ENCODE assay signal across 30 cellular contexts in genomic region chr2:98422449-98422848, GRCh38.
"Had no signal": no experiment of that assay in that cellular context is flagged by ENCODE, and none has a peak within 500 bp of the region (broad histone marks: within the 10 kb centered on the region; RNA-seq: fewer than 3 reads in every experiment).

No MANE protein-coding gene starts in this region.

- DNase-seq: activated CD4-positive, alpha-beta memory T cell treated with anti-CD3 and anti-CD28 coated beads, Interleukin-2, amount 10 ng/mL, durations not matched to agents 7 days and 5 days; activated CD4-positive, alpha-beta T cell treated with anti-CD3 and anti-CD28 coated beads for 36 hours; activated CD4-positive, alpha-beta T cell treated with anti-CD3 and anti-CD28 coated beads, Interleukin-2, amount 10 ng/mL, durations not matched to agents 7 days and 5 days; activated CD4-positive, alpha-beta T cell treated with anti-CD3 and anti-CD28 coated beads, Interleukin-2, amount 50 U/mL, for 4 hours; activated CD4-positive, CD25-positive, alpha-beta regulatory T cell; activated CD4-positive, CD25-positive, alpha-beta regulatory T cell treated with anti-CD3 and anti-CD28 coated beads, Interleukin-2, amount 50 U/mL, for 72 hours; activated CD8-positive, alpha-beta memory T cell treated with anti-CD3 and anti-CD28 coated beads, Interleukin-2, amount 50 U/mL, for 48 hours; activated gamma-delta T cell; activated naive CD4-positive, alpha-beta T cell; activated naive CD4-positive, alpha-beta T cell treated with anti-CD3 and anti-CD28 coated beads, Interleukin-2, amount 10 ng/mL, durations not matched to agents 7 days and 5 days; activated naive CD8-positive, alpha-beta T cell treated with anti-CD3 and anti-CD28 coated beads, Interleukin-2, amount 10 ng/mL, durations not matched to agents 7 days and 5 days; activated T-cell treated with anti-CD3 and anti-CD28 coated beads for 4 hours; activated T-cell treated with anti-CD3 and anti-CD28 coated beads, Interleukin-2, amount 50 U/mL, for 24 hours; activated T-cell treated with anti-CD3 and anti-CD28 coated beads, Interleukin-2, amount 50 U/mL, for 72 hours; amniotic stem cell; anterior cingulate cortex; brain microvascular endothelial cell; dorsolateral prefrontal cortex; effector memory CD4-positive, alpha-beta T cell; endodermal cell; foreskin fibroblast; hippocampal formation; T1000; WERI-Rb-1 had no signal

- H3K27me3 ChIP-seq: brain microvascular endothelial cell, dorsolateral prefrontal cortex had no signal

- FAIRE-seq: astrocyte, bronchial epithelial cell, frontal cortex had no signal

- H3K4me3 ChIP-seq: coronary artery, dorsolateral prefrontal cortex had no signal

- H3K36me3 ChIP-seq: brain microvascular endothelial cell, WERI-Rb-1 had no signal

- H3K27ac ChIP-seq: brain microvascular endothelial cell, coronary artery, dorsolateral prefrontal cortex, WERI-Rb-1 had no signal

- ATAC-seq: activated CD4-positive, alpha-beta T cell treated with anti-CD3 and anti-CD28 coated beads for 36 hours; activated naive CD4-positive, alpha-beta T cell treated with anti-CD3 and anti-CD28 coated beads, Interleukin-2, amount 50 U/mL, for 72 hours; activated T-cell treated with anti-CD3 and anti-CD28 coated beads, Interleukin-2, amount 50 U/mL, for 72 hours; esophagus mucosa had no signal
